In genomic region chr17:30701498-30701989, GRCh38 we compare ENCODE assay signal across 20 cellular contexts.
"Had no signal": no experiment of that assay in that cellular context is flagged by ENCODE, and none has a peak within 500 bp of the region (broad histone marks: within the 10 kb centered on the region; RNA-seq: fewer than 3 reads in every experiment).

No MANE protein-coding gene starts in this region.

- DNase-seq: activated T-cell treated with anti-CD3 and anti-CD28 coated beads, Interleukin-2, amount 50 U/mL, for 1 hour; aorta; brain microvascular endothelial cell; central memory CD4-positive, alpha-beta T cell; dermis blood vessel endothelial cell; effector CD8-positive, alpha-beta T cell; erythroblast; foreskin keratinocyte; left cardiac atrium; naive thymus-derived CD4-positive, alpha-beta T cell; spleen; stimulated activated CD4-positive, alpha-beta T cell treated with anti-CD3 and anti-CD28 coated beads, Interleukin-4, amount 100 ng/mL, for 1 hour; stimulated activated naive CD4-positive, alpha-beta T cell; T-helper 1 cell; upper lobe of right lung; WERI-Rb-1 had no signal

- H3K4me3 ChIP-seq: prostate gland, spleen, thoracic aorta, upper lobe of right lung had no signal

- H3K4me3 Mint-ChIP-seq: naive thymus-derived CD4-positive, alpha-beta T cell had no signal

- H3K27me3 ChIP-seq: brain microvascular endothelial cell had no signal

- H3K4me1 ChIP-seq: foreskin keratinocyte, prostate gland, upper lobe of right lung had no signal

- FAIRE-seq: TTC549 had no signal

- H3K9me3 ChIP-seq: prostate gland, spleen, thoracic aorta, upper lobe of right lung had no signal

- H3K36me3 ChIP-seq: brain microvascular endothelial cell, prostate gland, spleen, thoracic aorta, upper lobe of right lung, WERI-Rb-1 had no signal

- H3K27ac Mint-ChIP-seq: activated naive CD4-positive, alpha-beta T cell treated with anti-CD3 and anti-CD28 coated beads, Interleukin-2, amount 50 U/mL, for 72 hours; naive thymus-derived CD4-positive, alpha-beta T cell had no signal

- H3K27ac ChIP-seq: brain microvascular endothelial cell, foreskin keratinocyte, prostate gland, spleen, thoracic aorta, upper lobe of right lung had no signal

- H3K36me3 Mint-ChIP-seq: activated naive CD4-positive, alpha-beta T cell treated with anti-CD3 and anti-CD28 coated beads, Interleukin-2, amount 50 U/mL, for 72 hours; naive thymus-derived CD4-positive, alpha-beta T cell had no signal

- H3K9me3 Mint-ChIP-seq: activated naive CD4-positive, alpha-beta T cell treated with anti-CD3 and anti-CD28 coated beads, Interleukin-2, amount 50 U/mL, for 72 hours; naive thymus-derived CD4-positive, alpha-beta T cell had no signal

- ATAC-seq: activated naive CD4-positive, alpha-beta T cell treated with anti-CD3 and anti-CD28 coated beads, Interleukin-2, amount 50 U/mL, for 72 hours; foreskin keratinocyte; left cardiac atrium; naive thymus-derived CD4-positive, alpha-beta T cell; upper lobe of right lung had no signal
